ENCODE assay signal across 22 cellular contexts in the genomic region with DNA sequence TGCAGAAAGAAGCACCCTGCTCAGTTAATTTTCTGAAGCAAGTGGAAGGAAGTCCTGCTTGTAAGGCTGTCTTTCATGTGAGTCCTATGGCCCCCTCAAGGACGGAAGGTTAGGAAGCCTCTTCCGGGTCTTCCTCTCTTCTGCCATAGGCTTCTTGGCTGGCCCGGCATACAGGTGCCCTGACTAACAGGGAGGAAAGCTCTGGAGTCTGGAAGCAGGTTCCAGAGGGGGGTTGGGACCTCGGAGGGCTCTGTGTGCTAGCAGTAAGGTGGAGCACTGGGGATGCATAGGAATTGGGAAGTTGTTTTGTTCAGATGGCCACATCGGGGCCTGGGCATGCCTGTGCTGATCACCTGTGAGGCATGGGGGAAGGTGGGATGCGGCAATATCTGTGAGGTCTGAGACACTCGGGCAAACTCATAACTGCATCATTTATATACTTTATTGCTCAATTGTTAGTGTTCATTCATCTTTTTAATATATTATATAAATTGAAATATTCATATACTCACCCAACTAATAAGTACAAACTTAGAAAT.
"Had no signal": no experiment of that assay in that cellular context is flagged by ENCODE, and none has a peak within 500 bp of the region (broad histone marks: within the 10 kb centered on the region; RNA-seq: fewer than 3 reads in every experiment).

No MANE protein-coding gene starts in this region.

- H3K36me3 ChIP-seq: MG63 had no signal

- H3K27me3 Mint-ChIP-seq: activated CD4-positive, alpha-beta memory T cell treated with anti-CD3 and anti-CD28 coated beads for 36 hours; activated CD4-positive, alpha-beta T cell treated with anti-CD3 and anti-CD28 coated beads, Interleukin-2, amount 10 ng/mL, durations not matched to agents 7 days and 5 days; activated naive CD8-positive, alpha-beta T cell treated with anti-CD3 and anti-CD28 coated beads, Interleukin-2, amount 10 ng/mL, durations not matched to agents 7 days and 5 days had no signal

- ATAC-seq: activated T-cell treated with anti-CD3 and anti-CD28 coated beads, Interleukin-2, amount 50 U/mL, for 4 hours had no signal

- H3K4me1 Mint-ChIP-seq: activated CD4-positive, alpha-beta T cell treated with anti-CD3 and anti-CD28 coated beads, Interleukin-2, amount 10 ng/mL, durations not matched to agents 7 days and 5 days; activated naive CD8-positive, alpha-beta T cell treated with anti-CD3 and anti-CD28 coated beads, Interleukin-2, amount 10 ng/mL, durations not matched to agents 7 days and 5 days had no signal

- H3K9me3 Mint-ChIP-seq: activated CD4-positive, alpha-beta memory T cell treated with anti-CD3 and anti-CD28 coated beads for 36 hours; activated CD4-positive, alpha-beta T cell treated with anti-CD3 and anti-CD28 coated beads, Interleukin-2, amount 10 ng/mL, durations not matched to agents 7 days and 5 days; activated naive CD8-positive, alpha-beta T cell treated with anti-CD3 and anti-CD28 coated beads, Interleukin-2, amount 10 ng/mL, durations not matched to agents 7 days and 5 days; activated T-cell treated with anti-CD3 and anti-CD28 coated beads, Interleukin-2, amount 50 U/mL, for 4 hours; T-helper 1 cell treated with Interleukin-12 subunit alpha and Interleukin-12 subunit beta and Interleukin-4 antibody, amounts not matched to agents 30 μg/mL and 1 μg/mL, for 36 hours had no signal

- H3K9me3 ChIP-seq: MG63 had no signal

- H3K27ac Mint-ChIP-seq: activated CD4-positive, alpha-beta memory T cell treated with anti-CD3 and anti-CD28 coated beads for 36 hours; activated CD4-positive, alpha-beta T cell treated with anti-CD3 and anti-CD28 coated beads, Interleukin-2, amount 10 ng/mL, durations not matched to agents 7 days and 5 days; activated naive CD8-positive, alpha-beta T cell treated with anti-CD3 and anti-CD28 coated beads, Interleukin-2, amount 10 ng/mL, durations not matched to agents 7 days and 5 days; T-helper 1 cell treated with Interleukin-12 subunit alpha and Interleukin-12 subunit beta and Interleukin-4 antibody, amounts not matched to agents 30 μg/mL and 1 μg/mL, for 36 hours had no signal

- H3K27me3 ChIP-seq: MG63 had no signal

- DNase-seq: activated CD4-positive, alpha-beta memory T cell treated with anti-CD3 and anti-CD28 coated beads for 36 hours; activated CD4-positive, alpha-beta T cell treated with anti-CD3 and anti-CD28 coated beads, Interleukin-2, amount 10 ng/mL, durations not matched to agents 7 days and 5 days; activated CD4-positive, CD25-positive, alpha-beta regulatory T cell; activated CD8-positive, alpha-beta memory T cell treated with anti-CD3 and anti-CD28 coated beads for 24 hours; activated naive CD4-positive, alpha-beta T cell treated with anti-CD3 and anti-CD28 coated beads, Interleukin-2, amount 50 U/mL, for 16 hours; activated naive CD8-positive, alpha-beta T cell treated with anti-CD3 and anti-CD28 coated beads, Interleukin-2, amount 10 ng/mL, durations not matched to agents 7 days and 5 days; activated T-cell treated with anti-CD3 and anti-CD28 coated beads, Interleukin-2, amount 50 U/mL, for 4 hours; aorta; MG63; MV-4-11; NCI-H1092 treated with DMSO at 0.1 percent for 48 hours; NCI-H1417 treated with DMSO at 0.1 percent for 48 hours; NCI-H1694; NCI-H2029; NCI-H2107; NCI-H2171 treated with DMSO at 0.1 percent for 48 hours; NCI-H226; NCI-H526; NCI-H82; SHP77 treated with DMSO at 0.1 percent for 48 hours; T-helper 9 cell had no signal

- H3K4me3 Mint-ChIP-seq: activated CD4-positive, alpha-beta memory T cell treated with anti-CD3 and anti-CD28 coated beads for 36 hours; activated CD4-positive, alpha-beta T cell treated with anti-CD3 and anti-CD28 coated beads, Interleukin-2, amount 10 ng/mL, durations not matched to agents 7 days and 5 days; activated naive CD8-positive, alpha-beta T cell treated with anti-CD3 and anti-CD28 coated beads, Interleukin-2, amount 10 ng/mL, durations not matched to agents 7 days and 5 days; activated T-cell treated with anti-CD3 and anti-CD28 coated beads, Interleukin-2, amount 50 U/mL, for 4 hours; T-helper 1 cell treated with Interleukin-12 subunit alpha and Interleukin-12 subunit beta and Interleukin-4 antibody, amounts not matched to agents 30 μg/mL and 1 μg/mL, for 36 hours had no signal

- H3K36me3 Mint-ChIP-seq: activated CD4-positive, alpha-beta memory T cell treated with anti-CD3 and anti-CD28 coated beads for 36 hours had no signal

- H3K4me3 ChIP-seq: MG63 had no signal
